11 cellular contexts compared by ENCODE assay signal in genomic region chr5:56409331-56410190, GRCh38.
DNase-seq lines count a peak whose midpoint lies in the region; ATAC-seq, FAIRE-seq and TF ChIP-seq lines count a peak whose summit lies in the region.
"Had no signal": no experiment of that assay in that cellular context is flagged by ENCODE, and none has a peak within 500 bp of the region (broad histone marks: within the 10 kb centered on the region; RNA-seq: fewer than 3 reads in every experiment).

No MANE protein-coding gene starts in this region.

- H3K36me3 Mint-ChIP-seq in endodermal cell (ENCODE audit: low read depth), result no peaks in the 10 kb centered on the region

- TF ChIP-seq CTCF in endodermal cell (conservative IDR thresholded peaks at IDR 0.05), result no peak

- H3K27me3 Mint-ChIP-seq in endodermal cell (ENCODE audit: insufficient read depth), result no peaks in the 10 kb centered on the region

- DNase-seq in COLO829 (ENCODE audit: low spot score) (peak; percentile 59), NCI-H2171 treated with DMSO at 0.1 percent for 48 hours (lab: John Stamatoyannopoulos, UW) (peak; percentile 77), endodermal cell (no peak), non-pigmented ciliary epithelial cell (ENCODE audit: low read depth) (peak; percentile 87), GM19239 (ENCODE audit: insufficient read length, low spot score) (no peak), posterior vena cava (ENCODE audit: low spot score) (no peak), urothelium cell line (ENCODE audit: low spot score) (no peak)
- DNase-seq: activated CD4-positive, alpha-beta T cell treated with anti-CD3 and anti-CD28 coated beads for 4 hours; stimulated activated naive CD4-positive, alpha-beta T cell had no signal

- no peak for ATAC-seq in HG02678 (IDR thresholded peaks at IDR 0.05; ENCODE audit: unreplicated experiment)

- 82 to 84% methylated on average over 8 to 13 of the region's 13 CpGs for WGBS in endodermal cell (ENCODE audit: insufficient coverage in 1 of 2, insufficient read length in 1 of 2), 2 experiments

- H3K4me3 ChIP-seq in endodermal cell (ENCODE audit: low read length), result no peak overlapping the region
- H3K4me3 ChIP-seq: coronary artery had no signal

- intact Hi-C loops in posterior vena cava (cut with DNase I), result no loop called here

- H3K27ac Mint-ChIP-seq in endodermal cell, result peak overlapping the region; percentile 60

- peaks cover 14% of the 10 kb centered on the region for H3K4me1 ChIP-seq in endodermal cell (ENCODE audit: control insufficient read depth, insufficient read depth, low read length)

- no peak overlapping the region for H3K4me3 Mint-ChIP-seq in endodermal cell

- H3K27me3 ChIP-seq in endodermal cell (ENCODE audit: control insufficient read depth, insufficient read depth, low read length, poor library complexity, severe bottlenecking), result no peaks in the 10 kb centered on the region

- H3K9me3 Mint-ChIP-seq in endodermal cell, result no peaks in the 10 kb centered on the region

- no peaks in the 10 kb centered on the region for H3K36me3 ChIP-seq in endodermal cell (ENCODE audit: control insufficient read depth, insufficient read depth, low read length)

- no peaks in the 10 kb centered on the region for H3K9me3 ChIP-seq in endodermal cell (ENCODE audit: control insufficient read depth, low read length)

- H3K4me1 Mint-ChIP-seq in endodermal cell, result peaks cover 43% of the 10 kb centered on the region

- H3K27ac ChIP-seq in endodermal cell (ENCODE audit: low read depth, low read length), result no peak overlapping the region
- H3K27ac ChIP-seq: coronary artery had no signal

- FAIRE-seq in GM19239 (lab: Jason Lieb, UNC) (no peak), urothelium cell line (lab: Jason Lieb, UNC) (no peak)

- no peak overlapping the region for H3K9ac ChIP-seq in endodermal cell (ENCODE audit: extremely low read depth, low read length, poor library complexity, severe bottlenecking)

Comparison
In these comparisons a context has a peak if more than half of its experiments do, and no peak if none do; other contexts are left out.
1. DNase-seq: peak in COLO829 (single experiment), NCI-H2171 treated with DMSO at 0.1 percent for 48 hours (single experiment) and non-pigmented ciliary epithelial cell (single experiment); none in endodermal cell (single experiment), GM19239 (single experiment), posterior vena cava (single experiment) and urothelium cell line (single experiment).